Comparison of ENCODE assay signal across 10 cellular contexts in genomic region chr12:42130670-42131402, GRCh38. TPM values are rescaled to one million over a fixed set of nuclear protein-coding genes. Genes with fewer than 3 reads are reported as not detected.
DNase-seq lines count a peak whose midpoint lies in the region; ATAC-seq and TF ChIP-seq lines count a peak whose summit lies in the region.
"Had no signal": no experiment of that assay in that cellular context is flagged by ENCODE, and none has a peak within 500 bp of the region (broad histone marks: within the 10 kb centered on the region; RNA-seq: fewer than 3 reads in every experiment).

No MANE protein-coding gene starts in this region.

- in situ Hi-C loops in GM13976 (cut with MboI; ENCODE audit: low sequenced_read_pairs, unreplicated experiment) = loop anchor here (10.0 kb wide), 1 partner anchor 194 kb away; the partner anchor contains the start of genes PPHLN1 and ZCRB1

- CTCF ChIA-PET in activated CD8-positive, alpha-beta T cell treated with anti-CD3 and anti-CD28 coated beads for 36 hours (lab: Charles Lee) = interaction anchor here (0.7 kb wide), 1 partner anchor 241 kb away, joined by 3 read pairs; no protein-coding TSS in a partner anchor
- CTCF ChIA-PET in activated CD8-positive, alpha-beta T cell treated with anti-CD3 and anti-CD28 coated beads, Interleukin-2, amount 10 ng/mL, durations not matched to agents 7 days and 5 days (lab: Charles Lee) = interaction anchor here (0.8 to 1.0 kb wide), 2 partner anchors 201 to 241 kb away, joined by 3 to 5 read pairs; no protein-coding TSS in a partner anchor

- H3K4me3 ChIP-seq in right cardiac atrium (ENCODE audit: low read length) = no peak overlapping the region

- no peak for TF ChIP-seq CTCF in activated CD8-positive, alpha-beta T cell treated with anti-CD3 and anti-CD28 coated beads for 36 hours (IDR thresholded peaks at IDR 0.05)
- TF ChIP-seq CTCF in type B pancreatic cell (conservative IDR thresholded peaks at IDR 0.05) = no peak
- TF ChIP-seq CTCF in GM13976 (IDR thresholded peaks at IDR 0.05; ENCODE audit: borderline replicate concordance, control extremely low read depth, extremely low read depth, insufficient read depth, missing control alignments) = no peak

- 58% methylated on average over 4 of the region's 4 CpGs for WGBS in right cardiac atrium

- ATAC-seq in activated CD8-positive, alpha-beta T cell treated with anti-CD3 and anti-CD28 coated beads for 36 hours = peak; percentile 52
- ATAC-seq in activated CD8-positive, alpha-beta T cell treated with anti-CD3 and anti-CD28 coated beads, Interleukin-2, amount 10 ng/mL, durations not matched to agents 7 days and 5 days = no peak
- ATAC-seq in right cardiac atrium (peak; percentile 68 to 77), GM19328 (IDR thresholded peaks at IDR 0.05; ENCODE audit: unreplicated experiment) (no peak)

- DNase-seq in activated CD8-positive, alpha-beta T cell treated with anti-CD3 and anti-CD28 coated beads for 36 hours = no peak
- DNase-seq in activated CD8-positive, alpha-beta T cell treated with anti-CD3 and anti-CD28 coated beads, Interleukin-2, amount 10 ng/mL, durations not matched to agents 7 days and 5 days = no peak
- DNase-seq in amniotic epithelial cell (ENCODE audit: low read depth) = peak; percentile 62
- DNase-seq in right cardiac atrium = peak in 2 of 3 donors; percentile 57 to 67
- no peak for DNase-seq in type B pancreatic cell (ENCODE audit: extremely low spot score, unreplicated experiment)
- DNase-seq in T-helper 2 cell treated with Interferon-gamma antibody and Interleukin-4, amounts not matched to agents 5 μg/mL and 100 μg/mL, for 36 hours (ENCODE audit: low spot score) = no peak
- DNase-seq in GM13976 (ENCODE audit: low spot score) = no peak
- DNase-seq: NCI-H2107, SW 1271 had no signal

- H3K9me3 ChIP-seq in right cardiac atrium (ENCODE audit: control insufficient read depth, low read length) = no peaks in the 10 kb centered on the region

- no peaks in the 10 kb centered on the region for H3K36me3 Mint-ChIP-seq in activated CD8-positive, alpha-beta T cell treated with anti-CD3 and anti-CD28 coated beads for 36 hours (ENCODE audit: low read depth)
- H3K36me3 Mint-ChIP-seq in activated CD8-positive, alpha-beta T cell treated with anti-CD3 and anti-CD28 coated beads, Interleukin-2, amount 10 ng/mL, durations not matched to agents 7 days and 5 days (ENCODE audit: low read depth) = peaks cover 1% of the 10 kb centered on the region
- peaks cover 15% of the 10 kb centered on the region for H3K36me3 Mint-ChIP-seq in type B pancreatic cell
- H3K36me3 Mint-ChIP-seq in T-helper 2 cell treated with Interferon-gamma antibody and Interleukin-4, amounts not matched to agents 5 μg/mL and 100 μg/mL, for 36 hours (ENCODE audit: low read depth) = no peaks in the 10 kb centered on the region

- no peak overlapping the region for H3K4me3 Mint-ChIP-seq in activated CD8-positive, alpha-beta T cell treated with anti-CD3 and anti-CD28 coated beads for 36 hours
- no peak overlapping the region for H3K4me3 Mint-ChIP-seq in activated CD8-positive, alpha-beta T cell treated with anti-CD3 and anti-CD28 coated beads, Interleukin-2, amount 10 ng/mL, durations not matched to agents 7 days and 5 days
- no peak overlapping the region for H3K4me3 Mint-ChIP-seq in type B pancreatic cell
- no peak overlapping the region for H3K4me3 Mint-ChIP-seq in T-helper 2 cell treated with Interferon-gamma antibody and Interleukin-4, amounts not matched to agents 5 μg/mL and 100 μg/mL, for 36 hours

- POLR2A ChIA-PET in activated CD8-positive, alpha-beta T cell treated with anti-CD3 and anti-CD28 coated beads for 36 hours (lab: Charles Lee) = interaction anchor here (0.6 kb wide), 1 partner anchor 218 kb away, joined by 3 read pairs; no protein-coding TSS in a partner anchor
- POLR2A ChIA-PET in activated CD8-positive, alpha-beta T cell treated with anti-CD3 and anti-CD28 coated beads, Interleukin-2, amount 10 ng/mL, durations not matched to agents 7 days and 5 days (lab: Charles Lee) = interaction anchor here (1.2 kb wide), 1 partner anchor 14 kb away, joined by 3 read pairs; no protein-coding TSS in a partner anchor

- peaks cover 2% of the 10 kb centered on the region for H3K4me1 ChIP-seq in right cardiac atrium (ENCODE audit: control insufficient read depth, insufficient read depth, low read length)

- H3K4me1 Mint-ChIP-seq in activated CD8-positive, alpha-beta T cell treated with anti-CD3 and anti-CD28 coated beads for 36 hours (ENCODE audit: low read depth) = peaks cover 45% of the 10 kb centered on the region
- no peaks in the 10 kb centered on the region for H3K4me1 Mint-ChIP-seq in activated CD8-positive, alpha-beta T cell treated with anti-CD3 and anti-CD28 coated beads, Interleukin-2, amount 10 ng/mL, durations not matched to agents 7 days and 5 days (ENCODE audit: low read depth)
- peaks cover 15% of the 10 kb centered on the region for H3K4me1 Mint-ChIP-seq in type B pancreatic cell (ENCODE audit: unreplicated experiment)
- H3K4me1 Mint-ChIP-seq in T-helper 2 cell treated with Interferon-gamma antibody and Interleukin-4, amounts not matched to agents 5 μg/mL and 100 μg/mL, for 36 hours (ENCODE audit: low read depth) = peaks cover 6% of the 10 kb centered on the region

- H3K9me3 Mint-ChIP-seq in activated CD8-positive, alpha-beta T cell treated with anti-CD3 and anti-CD28 coated beads for 36 hours = no peaks in the 10 kb centered on the region
- no peaks in the 10 kb centered on the region for H3K9me3 Mint-ChIP-seq in activated CD8-positive, alpha-beta T cell treated with anti-CD3 and anti-CD28 coated beads, Interleukin-2, amount 10 ng/mL, durations not matched to agents 7 days and 5 days (ENCODE audit: insufficient read depth)
- peaks cover 8% of the 10 kb centered on the region for H3K9me3 Mint-ChIP-seq in type B pancreatic cell
- H3K9me3 Mint-ChIP-seq in T-helper 2 cell treated with Interferon-gamma antibody and Interleukin-4, amounts not matched to agents 5 μg/mL and 100 μg/mL, for 36 hours = no peaks in the 10 kb centered on the region

- H3K27me3 Mint-ChIP-seq in activated CD8-positive, alpha-beta T cell treated with anti-CD3 and anti-CD28 coated beads for 36 hours = no peaks in the 10 kb centered on the region
- no peaks in the 10 kb centered on the region for H3K27me3 Mint-ChIP-seq in activated CD8-positive, alpha-beta T cell treated with anti-CD3 and anti-CD28 coated beads, Interleukin-2, amount 10 ng/mL, durations not matched to agents 7 days and 5 days (ENCODE audit: low read depth)
- no peaks in the 10 kb centered on the region for H3K27me3 Mint-ChIP-seq in type B pancreatic cell
- H3K27me3 Mint-ChIP-seq in T-helper 2 cell treated with Interferon-gamma antibody and Interleukin-4, amounts not matched to agents 5 μg/mL and 100 μg/mL, for 36 hours (ENCODE audit: low read depth) = no peaks in the 10 kb centered on the region

- H3K27ac Mint-ChIP-seq in activated CD8-positive, alpha-beta T cell treated with anti-CD3 and anti-CD28 coated beads for 36 hours = no peak overlapping the region
- no peak overlapping the region for H3K27ac Mint-ChIP-seq in activated CD8-positive, alpha-beta T cell treated with anti-CD3 and anti-CD28 coated beads, Interleukin-2, amount 10 ng/mL, durations not matched to agents 7 days and 5 days
- H3K27ac Mint-ChIP-seq in type B pancreatic cell = peak overlapping the region; percentile 65
- H3K27ac Mint-ChIP-seq in T-helper 2 cell treated with Interferon-gamma antibody and Interleukin-4, amounts not matched to agents 5 μg/mL and 100 μg/mL, for 36 hours = no peak overlapping the region

- no peaks in the 10 kb centered on the region for H3K27me3 ChIP-seq in right cardiac atrium (ENCODE audit: control insufficient read depth, insufficient read depth)

- no peak overlapping the region for H3K27ac ChIP-seq in right cardiac atrium (ENCODE audit: low read length)

- intact Hi-C loops in activated CD8-positive, alpha-beta T cell treated with anti-CD3 and anti-CD28 coated beads for 36 hours (cut with micrococcal nuclease) = no loop called here
- intact Hi-C loops in right cardiac atrium (cut with DNase I) = loop anchor here in 2 of 4 donors (10.0 kb wide), 2 partner anchors 204 to 444 kb away; no protein-coding TSS in a partner anchor

RNA-seq across cellular contexts. Expression of gene GXYLT1, which starts 13.8 kb away (rescaled TPM):
- 1 to 10 TPM; 5.3 to 6.3 TPM for total RNA-seq in activated CD8-positive, alpha-beta T cell treated with anti-CD3 and anti-CD28 coated beads for 36 hours
- 1 to 10 TPM; 7.5 to 9.0 TPM for total RNA-seq in activated CD8-positive, alpha-beta T cell treated with anti-CD3 and anti-CD28 coated beads, Interleukin-2, amount 10 ng/mL, durations not matched to agents 7 days and 5 days
- total RNA-seq in right cardiac atrium (1 to 10 TPM; 5.7 to 8.2 (median 6.2) TPM), type B pancreatic cell (ENCODE audit: low replicate concordance) (13.5 and 23.8 TPM in 2 replicates)
- polyA plus RNA-seq in right cardiac atrium = 2.0 TPM

Comparison
In these comparisons a context has a peak if more than half of its experiments do, and no peak if none do; other contexts are left out.
1. ATAC-seq: peak in activated CD8-positive, alpha-beta T cell treated with anti-CD3 and anti-CD28 coated beads for 36 hours (single experiment) and right cardiac atrium (2 of 2); none in activated CD8-positive, alpha-beta T cell treated with anti-CD3 and anti-CD28 coated beads, Interleukin-2, amount 10 ng/mL, durations not matched to agents 7 days and 5 days (single experiment) and GM19328 (single experiment).
2. DNase-seq: peak in amniotic epithelial cell (single experiment) and right cardiac atrium (2 of 3); none in activated CD8-positive, alpha-beta T cell treated with anti-CD3 and anti-CD28 coated beads for 36 hours (single experiment), activated CD8-positive, alpha-beta T cell treated with anti-CD3 and anti-CD28 coated beads, Interleukin-2, amount 10 ng/mL, durations not matched to agents 7 days and 5 days (single experiment), type B pancreatic cell (single experiment), T-helper 2 cell treated with Interferon-gamma antibody and Interleukin-4, amounts not matched to agents 5 μg/mL and 100 μg/mL, for 36 hours (single experiment) and GM13976 (single experiment).